In the genomic region with DNA sequence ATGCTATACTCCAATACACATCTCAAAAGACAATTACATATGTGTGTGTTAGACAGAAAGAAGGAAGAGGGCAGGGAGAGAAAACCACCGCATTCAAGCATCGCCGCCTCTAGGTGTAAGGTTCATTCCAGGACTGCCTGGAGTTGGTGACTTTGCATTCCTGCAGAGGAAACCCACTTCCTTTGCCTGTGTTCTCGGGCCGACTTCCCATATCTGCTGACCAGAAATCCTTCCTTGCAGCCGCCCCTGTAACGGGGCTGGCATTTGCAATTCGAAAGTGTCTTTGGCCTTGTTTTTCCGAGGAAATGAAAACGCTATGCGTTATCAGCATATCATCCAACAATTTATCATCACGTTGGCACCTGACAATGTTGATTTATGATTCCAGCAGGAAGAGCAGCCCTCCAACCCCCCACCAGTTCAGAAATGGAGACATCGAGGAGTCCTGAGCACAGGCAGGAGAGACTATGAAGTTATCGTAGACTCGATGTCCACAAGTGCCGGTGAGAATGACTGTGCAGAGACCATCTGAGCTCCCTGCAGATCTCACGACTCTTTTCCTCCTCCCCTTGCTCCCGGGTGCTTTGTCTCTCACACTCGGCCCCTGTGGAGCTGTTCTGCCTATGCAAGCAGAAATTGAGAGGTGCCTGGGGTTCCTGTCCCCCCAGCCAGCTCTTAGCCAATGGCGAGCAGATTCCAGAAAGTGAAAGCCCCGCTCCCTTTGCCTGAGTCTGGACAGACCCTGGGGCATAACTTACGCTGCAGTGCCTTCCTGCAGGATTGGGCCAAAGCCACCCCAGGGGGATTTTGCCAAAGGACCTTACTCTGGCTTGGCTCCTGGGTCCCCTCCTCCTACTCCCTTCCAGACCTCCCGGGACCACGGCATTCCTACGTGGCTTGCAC, we compare ENCODE assay signal across 7 cellular contexts.
DNase-seq lines count a peak whose midpoint lies in the region; ATAC-seq and TF ChIP-seq lines count a peak whose summit lies in the region.

No MANE protein-coding gene starts in this region.

- peaks cover 2% of the 10 kb centered on the region for H3K27me3 Mint-ChIP-seq in activated naive CD8-positive, alpha-beta T cell treated with anti-CD3 and anti-CD28 coated beads, Interleukin-2, amount 10 ng/mL, durations not matched to agents 7 days and 5 days

- H3K9ac ChIP-seq in iPS-20b (ENCODE audit: low read depth, low read length): peak overlapping the region; percentile 61; the same call in 1 of the 2 replicates

- POLR2A ChIA-PET in activated naive CD8-positive, alpha-beta T cell treated with anti-CD3 and anti-CD28 coated beads, Interleukin-2, amount 10 ng/mL, durations not matched to agents 7 days and 5 days (lab: Charles Lee): no interaction called here

- intact Hi-C loops in lower leg skin (cut with DNase I; ENCODE audit: low total_unique reads): no loop called here

- H3K9me3 ChIP-seq in iPS-20b (ENCODE audit: insufficient read depth, low read depth, low read length): no peaks in the 10 kb centered on the region

- ATAC-seq in activated naive CD8-positive, alpha-beta T cell treated with anti-CD3 and anti-CD28 coated beads, Interleukin-2, amount 10 ng/mL, durations not matched to agents 7 days and 5 days (ENCODE audit: low read depth): no peak

- peak overlapping the region; percentile 25 for H3K27ac ChIP-seq in iPS-20b (ENCODE audit: low read length)

- H3K4me1 ChIP-seq in iPS-20b (ENCODE audit: insufficient read depth, low read length): peaks cover 11% of the 10 kb centered on the region; the same call in 1 of the 2 replicates

- no peak for TF ChIP-seq POLR2A in lower leg skin (IDR thresholded peaks at IDR 0.05)

- peak overlapping the region; percentile 55; the same call in 1 of the 2 replicates for H3K4me3 ChIP-seq in iPS-20b (ENCODE audit: low read length)
- no peak overlapping the region for H3K4me3 ChIP-seq in lower leg skin (ENCODE audit: low read depth, poor library complexity, severe bottlenecking)

- peaks cover 10% of the 10 kb centered on the region for H3K4me1 Mint-ChIP-seq in activated naive CD8-positive, alpha-beta T cell treated with anti-CD3 and anti-CD28 coated beads, Interleukin-2, amount 10 ng/mL, durations not matched to agents 7 days and 5 days

- H3K36me3 Mint-ChIP-seq in activated naive CD8-positive, alpha-beta T cell treated with anti-CD3 and anti-CD28 coated beads, Interleukin-2, amount 10 ng/mL, durations not matched to agents 7 days and 5 days: no peaks in the 10 kb centered on the region

- no peaks in the 10 kb centered on the region for H3K27me3 ChIP-seq in iPS-20b (ENCODE audit: insufficient read depth, low read length)

- peak overlapping the region; percentile 1 for H3K27ac Mint-ChIP-seq in activated naive CD8-positive, alpha-beta T cell treated with anti-CD3 and anti-CD28 coated beads, Interleukin-2, amount 10 ng/mL, durations not matched to agents 7 days and 5 days

- DNase-seq in HT1080 (ENCODE audit: low read depth) (peak; percentile 63), smooth muscle cell of the brain vasculature (ENCODE audit: low read depth, low spot score) (peak; percentile 51), lower leg skin (ENCODE audit: low spot score in 2 of 2) (no peak), SHP77 (lab: John Stamatoyannopoulos, UW) (no peak), NCI-H2227 treated with DMSO at 0.1 percent for 48 hours (lab: John Stamatoyannopoulos, UW) (no peak)
- no peak for DNase-seq in activated naive CD8-positive, alpha-beta T cell treated with anti-CD3 and anti-CD28 coated beads, Interleukin-2, amount 10 ng/mL, durations not matched to agents 7 days and 5 days

- WGBS in lower leg skin, 2 donors: 15 to 19% methylated on average over 25 of the region's 25 CpGs

- peak overlapping the region; percentile 64 for H3K4me3 Mint-ChIP-seq in activated naive CD8-positive, alpha-beta T cell treated with anti-CD3 and anti-CD28 coated beads, Interleukin-2, amount 10 ng/mL, durations not matched to agents 7 days and 5 days

- H3K36me3 ChIP-seq in iPS-20b (ENCODE audit: insufficient read depth, low read depth, low read length): no peaks in the 10 kb centered on the region

- TF ChIP-seq CTCF in lower leg skin (IDR thresholded peaks at IDR 0.05): no peak

- H3K9me3 Mint-ChIP-seq in activated naive CD8-positive, alpha-beta T cell treated with anti-CD3 and anti-CD28 coated beads, Interleukin-2, amount 10 ng/mL, durations not matched to agents 7 days and 5 days: no peaks in the 10 kb centered on the region

Comparison
In these comparisons a context has a peak if more than half of its experiments do, and no peak if none do; other contexts are left out.
1. DNase-seq: peak in HT1080 (single experiment) and smooth muscle cell of the brain vasculature (single experiment); none in activated naive CD8-positive, alpha-beta T cell treated with anti-CD3 and anti-CD28 coated beads, Interleukin-2, amount 10 ng/mL, durations not matched to agents 7 days and 5 days (single experiment), lower leg skin (0 of 2), SHP77 (0 of 2) and NCI-H2227 treated with DMSO at 0.1 percent for 48 hours (single experiment).